In genomic region chr6:134875367-134875766, GRCh38 we compare ENCODE assay signal across 2 cellular contexts.
TF ChIP-seq lines count a peak whose summit lies in the region.

No MANE protein-coding gene starts in this region.

TF ChIP-seq in HepG2, 621 proteins besides CTCF, POLR2A, EP300 and RAD21:
- TF ChIP-seq CENPX (CRISPR knock-in tag; IDR thresholded peaks at IDR 0.05), result no peak
- TF ChIP-seq NFE2 (CRISPR knock-in tag; IDR thresholded peaks at IDR 0.05), result peak; percentile 69; the same call in 1 of the 2 replicates
- no peak for TF ChIP-seq ZNF281 (CRISPR knock-in tag; IDR thresholded peaks at IDR 0.05; ENCODE audit: borderline replicate concordance)
- 0 out of 2 replicates have a peak, but pooled peaks have one; percentile 42 for TF ChIP-seq MAFG (CRISPR knock-in tag; IDR thresholded peaks at IDR 0.05)
- TF ChIP-seq NFE2L2 (IDR thresholded peaks at IDR 0.05; ENCODE audit: low read length), result peak; percentile 89
- TF ChIP-seq ATF5 (CRISPR knock-in tag; IDR thresholded peaks at IDR 0.05; ENCODE audit: low read depth), result no peak
- TF ChIP-seq MAFF (IDR thresholded peaks at IDR 0.05; ENCODE audit: low read depth, low read length), result peak; percentile 48; the same call in 1 of the 2 replicates
- TF ChIP-seq MAFK (conservative IDR thresholded peaks at IDR 0.05 in 1 of 2, IDR thresholded peaks at IDR 0.05 in 1 of 2; ENCODE audit: low read length in 2 of 2), result peak; percentile 63 to 71
- TF ChIP-seq ARNT2 (CRISPR knock-in tag; IDR thresholded peaks at IDR 0.05; ENCODE audit: low read depth), result no peak
- TF ChIP-seq ZNF552 (CRISPR knock-in tag; IDR thresholded peaks at IDR 0.05; ENCODE audit: borderline replicate concordance), result no peak
- TF ChIP-seq ZFP36 (IDR thresholded peaks at IDR 0.05; ENCODE audit: borderline replicate concordance, low read depth, low read length, partially characterized antibody), result no peak
TF ChIP-seq in HepG2: peak in this region for 5.

TF ChIP-seq in H1, 55 proteins besides CTCF, POLR2A, EP300 and RAD21:
- TF ChIP-seq MAX (IDR thresholded peaks at IDR 0.05) (no peak), BACH1 (IDR thresholded peaks at IDR 0.05; ENCODE audit: low read length) (0 out of 2 replicates have a peak, but pooled peaks have one; percentile 13), RBBP5 (IDR thresholded peaks at IDR 0.05; ENCODE audit: borderline replicate concordance, low read depth, low read length) (no peak)
